8 cellular contexts compared by ENCODE assay signal in genomic region chr9:79570449-79571308, GRCh38. TPM values are rescaled to one million over a fixed set of nuclear protein-coding genes. Genes with fewer than 3 reads are reported as not detected.
DNase-seq lines count a peak whose midpoint lies in the region; ATAC-seq and TF ChIP-seq lines count a peak whose summit lies in the region.

No MANE protein-coding gene starts in this region.

- no peaks in the 10 kb centered on the region for H3K9me3 Mint-ChIP-seq in activated T-cell treated with anti-CD3 and anti-CD28 coated beads, Interleukin-2, amount 50 U/mL, for 72 hours

- H2AFZ ChIP-seq in neuron (ENCODE audit: low read depth, low read length): peak overlapping the region; percentile 80

- H3K36me3 Mint-ChIP-seq in activated T-cell treated with anti-CD3 and anti-CD28 coated beads, Interleukin-2, amount 50 U/mL, for 72 hours (ENCODE audit: insufficient read depth in 2 of 2): peaks cover 0 to 5% of the 10 kb centered on the region in 2 donors

- H3K4me3 Mint-ChIP-seq in activated T-cell treated with anti-CD3 and anti-CD28 coated beads, Interleukin-2, amount 50 U/mL, for 72 hours: no peak overlapping the region

- H3K27me3 Mint-ChIP-seq in activated T-cell treated with anti-CD3 and anti-CD28 coated beads, Interleukin-2, amount 50 U/mL, for 72 hours (ENCODE audit: low read depth): peaks cover 12% of the 10 kb centered on the region

- TF ChIP-seq CTCF in GM12864 (IDR thresholded peaks at IDR 0.05; ENCODE audit: low read depth, low read length, missing control alignments) (no peak), vagina (IDR thresholded peaks at IDR 0.05) (no peak)

- peak overlapping the region; percentile 72 for H3K27ac ChIP-seq in vagina

- H3K27ac Mint-ChIP-seq in activated T-cell treated with anti-CD3 and anti-CD28 coated beads, Interleukin-2, amount 50 U/mL, for 72 hours: peak overlapping the region; percentile 13

- H3K9me3 ChIP-seq in neuron (ENCODE audit: low read length) (no peaks in the 10 kb centered on the region), vagina (no peaks in the 10 kb centered on the region)

- H3K4me3 ChIP-seq in GM12864 (ENCODE audit: low read depth, low read length) (peak overlapping the region; percentile 70), neuron (ENCODE audit: low read length) (peak overlapping the region; percentile 65), vagina (peak overlapping the region; percentile 69 to 77)

- no peak for DNase-seq in GM12864 (ENCODE audit: low read depth)
- DNase-seq in NCI-H128 (lab: John Stamatoyannopoulos, UW; ENCODE audit: unreplicated experiment): peak; percentile 57
- DNase-seq in activated T-cell treated with anti-CD3 and anti-CD28 coated beads, Interleukin-2, amount 50 U/mL, for 72 hours: peak; percentile 61 to 64
- DNase-seq in fibroblast of the conjunctiva (ENCODE audit: low read depth): peak; percentile 51
- no peak for DNase-seq in vagina (ENCODE audit: extremely low spot score in 2 of 2)
- no peak for DNase-seq in HUDEP-2 (lab: John Stamatoyannopoulos, UW; ENCODE audit: unreplicated experiment in 76 of 76)
- DNase-seq in NCI-H187 (lab: John Stamatoyannopoulos, UW): no peak

- H3K27me3 ChIP-seq in neuron (ENCODE audit: insufficient read depth, low read length) (no peaks in the 10 kb centered on the region), vagina (no peaks in the 10 kb centered on the region)

- H3K4me1 Mint-ChIP-seq in activated T-cell treated with anti-CD3 and anti-CD28 coated beads, Interleukin-2, amount 50 U/mL, for 72 hours (ENCODE audit: low read depth): peaks cover 29% of the 10 kb centered on the region

- peaks cover 11% of the 10 kb centered on the region for H3K36me3 ChIP-seq in neuron (ENCODE audit: insufficient read depth, low read length)
- H3K36me3 ChIP-seq in vagina: no peaks in the 10 kb centered on the region

- ATAC-seq in activated T-cell treated with anti-CD3 and anti-CD28 coated beads, Interleukin-2, amount 50 U/mL, for 72 hours (replicated peaks in 1 of 2): peak in 1 of 2 donors; percentile 15

- TF ChIP-seq POLR2A in vagina (IDR thresholded peaks at IDR 0.05): no peak

- intact Hi-C loops in vagina (cut with DNase I): no loop called here

- peaks cover 8% of the 10 kb centered on the region for H3K4me1 ChIP-seq in neuron (ENCODE audit: insufficient read depth, low read length)
- peaks cover 27% of the 10 kb centered on the region for H3K4me1 ChIP-seq in vagina

RNA-seq across cellular contexts. Expression of gene TLE4, which starts 1.1 kb away (rescaled TPM):
- 10 to 100 TPM; 35.3 to 38.5 TPM for total RNA-seq in activated T-cell treated with anti-CD3 and anti-CD28 coated beads, Interleukin-2, amount 50 U/mL, for 72 hours
- 49.8 TPM for total RNA-seq in vagina

Comparison
In these comparisons a context has a peak if more than half of its experiments do, and no peak if none do; other contexts are left out.
1. DNase-seq: peak in NCI-H128 (single experiment), activated T-cell treated with anti-CD3 and anti-CD28 coated beads, Interleukin-2, amount 50 U/mL, for 72 hours (2 of 2) and fibroblast of the conjunctiva (single experiment); none in GM12864 (single experiment), vagina (0 of 2), HUDEP-2 (0 of 76) and NCI-H187 (0 of 2).
2. Peak in every context shown above with its lines, with median percentiles within 50 percentile points of each other: H3K4me3 ChIP-seq.